In the genomic region with DNA sequence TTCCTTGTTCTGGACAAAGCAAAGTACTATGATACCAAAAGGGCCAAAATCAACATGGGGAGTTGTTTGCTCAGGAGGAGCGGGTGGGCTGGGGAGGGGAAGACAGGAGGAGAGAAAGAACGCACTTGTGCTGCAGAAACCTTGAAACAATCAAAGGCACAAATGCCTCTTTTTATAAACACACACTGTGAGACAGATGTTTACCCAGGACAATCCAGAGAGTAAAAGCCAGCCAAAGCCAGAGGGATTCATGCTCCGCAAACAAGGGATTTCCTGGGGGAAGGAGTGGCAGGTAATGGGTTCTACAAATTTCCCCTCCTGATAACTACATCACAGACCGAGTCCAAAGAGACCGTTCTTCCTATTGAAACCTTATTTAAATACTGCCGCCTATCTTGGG, we compare ENCODE assay signal across 1 cellular context.
A peak's percentile ranks its signal among the peaks of the same experiment; 100 is the strongest.
TF ChIP-seq lines count a peak whose summit lies in the region.

No MANE protein-coding gene starts in this region.

TF ChIP-seq in HepG2, 621 proteins besides CTCF, POLR2A, EP300 and RAD21 (continued from another document):
- TF ChIP-seq ESRRA (CRISPR knock-in tag; IDR thresholded peaks at IDR 0.05; ENCODE audit: low read depth) (no peak), ZNF383 (CRISPR knock-in tag; IDR thresholded peaks at IDR 0.05; ENCODE audit: borderline replicate concordance) (no peak), ZNF333 (CRISPR knock-in tag; IDR thresholded peaks at IDR 0.05; ENCODE audit: borderline replicate concordance) (no peak), ZNF101 (CRISPR knock-in tag; IDR thresholded peaks at IDR 0.05; ENCODE audit: borderline replicate concordance, low read depth) (no peak), ZNF7 (CRISPR knock-in tag; IDR thresholded peaks at IDR 0.05) (no peak), ZNF33A (CRISPR knock-in tag; IDR thresholded peaks at IDR 0.05; ENCODE audit: borderline replicate concordance) (no peak), ZNF772 (CRISPR knock-in tag; IDR thresholded peaks at IDR 0.05) (no peak), ZNF543 (CRISPR knock-in tag; IDR thresholded peaks at IDR 0.05) (no peak), SMAD1 (CRISPR knock-in tag; IDR thresholded peaks at IDR 0.05; ENCODE audit: borderline replicate concordance, low read depth) (no peak), SALL2 (CRISPR knock-in tag; IDR thresholded peaks at IDR 0.05) (no peak), ZNF792 (CRISPR knock-in tag; IDR thresholded peaks at IDR 0.05) (0 out of 2 replicates have a peak, but pooled peaks have one; percentile 61), MED8 (CRISPR knock-in tag; IDR thresholded peaks at IDR 0.05; ENCODE audit: insufficient replicate concordance) (no peak), BCL6 (CRISPR knock-in tag; IDR thresholded peaks at IDR 0.05) (peak; percentile 90), ARHGAP35 (CRISPR knock-in tag; IDR thresholded peaks at IDR 0.05; ENCODE audit: borderline replicate concordance) (no peak), GTF3A (CRISPR knock-in tag; conservative IDR thresholded peaks at IDR 0.05) (no peak), NFE2 (CRISPR knock-in tag; IDR thresholded peaks at IDR 0.05) (no peak), KDM5B (CRISPR knock-in tag; IDR thresholded peaks at IDR 0.05; ENCODE audit: borderline replicate concordance) (no peak), YY1 (IDR thresholded peaks at IDR 0.05; ENCODE audit: insufficient read depth, insufficient replicate concordance, low read depth, low read length) (no peak), MYC (CRISPR knock-in tag; IDR thresholded peaks at IDR 0.05; ENCODE audit: borderline replicate concordance) (no peak), GATA4 (IDR thresholded peaks at IDR 0.05; ENCODE audit: borderline replicate concordance, low read depth) (peak; percentile 79; the same call in 1 of the 2 replicates), MTF1 (CRISPR knock-in tag; IDR thresholded peaks at IDR 0.05) (no peak), SAP130 (CRISPR knock-in tag; IDR thresholded peaks at IDR 0.05; ENCODE audit: low read depth) (peak; percentile 28; the same call in 1 of the 2 replicates), ZSCAN9 (CRISPR knock-in tag; IDR thresholded peaks at IDR 0.05; ENCODE audit: borderline replicate concordance) (no peak), MXI1 (IDR thresholded peaks at IDR 0.05; ENCODE audit: borderline replicate concordance, low read depth, low read length) (no peak), ZNF350 (CRISPR knock-in tag; IDR thresholded peaks at IDR 0.05; ENCODE audit: borderline replicate concordance, low read depth) (no peak), ADNP (CRISPR knock-in tag; IDR thresholded peaks at IDR 0.05) (no peak), ZNF431 (CRISPR knock-in tag; IDR thresholded peaks at IDR 0.05; ENCODE audit: borderline replicate concordance, low read depth) (no peak), ZMYM3 (CRISPR knock-in tag; IDR thresholded peaks at IDR 0.05) (no peak)
- TF ChIP-seq, protein P1, sequence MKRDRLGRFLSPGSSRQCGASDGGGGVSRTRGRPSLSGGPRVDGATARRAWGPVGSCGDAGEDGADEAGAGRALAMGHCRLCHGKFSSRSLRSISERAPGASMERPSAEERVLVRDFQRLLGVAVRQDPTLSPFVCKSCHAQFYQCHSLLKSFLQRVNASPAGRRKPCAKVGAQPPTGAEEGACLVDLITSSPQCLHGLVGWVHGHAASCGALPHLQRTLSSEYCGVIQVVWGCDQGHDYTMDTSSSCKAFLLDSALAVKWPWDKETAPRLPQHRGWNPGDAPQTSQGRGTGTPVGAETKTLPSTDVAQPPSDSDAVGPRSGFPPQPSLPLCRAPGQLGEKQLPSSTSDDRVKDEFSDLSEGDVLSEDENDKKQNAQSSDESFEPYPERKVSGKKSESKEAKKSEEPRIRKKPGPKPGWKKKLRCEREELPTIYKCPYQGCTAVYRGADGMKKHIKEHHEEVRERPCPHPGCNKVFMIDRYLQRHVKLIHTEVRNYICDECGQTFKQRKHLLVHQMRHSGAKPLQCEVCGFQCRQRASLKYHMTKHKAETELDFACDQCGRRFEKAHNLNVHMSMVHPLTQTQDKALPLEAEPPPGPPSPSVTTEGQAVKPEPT (CRISPR knock-in tag; IDR thresholded peaks at IDR 0.05; ENCODE audit: low read depth): no peak
- TF ChIP-seq, protein P2, sequence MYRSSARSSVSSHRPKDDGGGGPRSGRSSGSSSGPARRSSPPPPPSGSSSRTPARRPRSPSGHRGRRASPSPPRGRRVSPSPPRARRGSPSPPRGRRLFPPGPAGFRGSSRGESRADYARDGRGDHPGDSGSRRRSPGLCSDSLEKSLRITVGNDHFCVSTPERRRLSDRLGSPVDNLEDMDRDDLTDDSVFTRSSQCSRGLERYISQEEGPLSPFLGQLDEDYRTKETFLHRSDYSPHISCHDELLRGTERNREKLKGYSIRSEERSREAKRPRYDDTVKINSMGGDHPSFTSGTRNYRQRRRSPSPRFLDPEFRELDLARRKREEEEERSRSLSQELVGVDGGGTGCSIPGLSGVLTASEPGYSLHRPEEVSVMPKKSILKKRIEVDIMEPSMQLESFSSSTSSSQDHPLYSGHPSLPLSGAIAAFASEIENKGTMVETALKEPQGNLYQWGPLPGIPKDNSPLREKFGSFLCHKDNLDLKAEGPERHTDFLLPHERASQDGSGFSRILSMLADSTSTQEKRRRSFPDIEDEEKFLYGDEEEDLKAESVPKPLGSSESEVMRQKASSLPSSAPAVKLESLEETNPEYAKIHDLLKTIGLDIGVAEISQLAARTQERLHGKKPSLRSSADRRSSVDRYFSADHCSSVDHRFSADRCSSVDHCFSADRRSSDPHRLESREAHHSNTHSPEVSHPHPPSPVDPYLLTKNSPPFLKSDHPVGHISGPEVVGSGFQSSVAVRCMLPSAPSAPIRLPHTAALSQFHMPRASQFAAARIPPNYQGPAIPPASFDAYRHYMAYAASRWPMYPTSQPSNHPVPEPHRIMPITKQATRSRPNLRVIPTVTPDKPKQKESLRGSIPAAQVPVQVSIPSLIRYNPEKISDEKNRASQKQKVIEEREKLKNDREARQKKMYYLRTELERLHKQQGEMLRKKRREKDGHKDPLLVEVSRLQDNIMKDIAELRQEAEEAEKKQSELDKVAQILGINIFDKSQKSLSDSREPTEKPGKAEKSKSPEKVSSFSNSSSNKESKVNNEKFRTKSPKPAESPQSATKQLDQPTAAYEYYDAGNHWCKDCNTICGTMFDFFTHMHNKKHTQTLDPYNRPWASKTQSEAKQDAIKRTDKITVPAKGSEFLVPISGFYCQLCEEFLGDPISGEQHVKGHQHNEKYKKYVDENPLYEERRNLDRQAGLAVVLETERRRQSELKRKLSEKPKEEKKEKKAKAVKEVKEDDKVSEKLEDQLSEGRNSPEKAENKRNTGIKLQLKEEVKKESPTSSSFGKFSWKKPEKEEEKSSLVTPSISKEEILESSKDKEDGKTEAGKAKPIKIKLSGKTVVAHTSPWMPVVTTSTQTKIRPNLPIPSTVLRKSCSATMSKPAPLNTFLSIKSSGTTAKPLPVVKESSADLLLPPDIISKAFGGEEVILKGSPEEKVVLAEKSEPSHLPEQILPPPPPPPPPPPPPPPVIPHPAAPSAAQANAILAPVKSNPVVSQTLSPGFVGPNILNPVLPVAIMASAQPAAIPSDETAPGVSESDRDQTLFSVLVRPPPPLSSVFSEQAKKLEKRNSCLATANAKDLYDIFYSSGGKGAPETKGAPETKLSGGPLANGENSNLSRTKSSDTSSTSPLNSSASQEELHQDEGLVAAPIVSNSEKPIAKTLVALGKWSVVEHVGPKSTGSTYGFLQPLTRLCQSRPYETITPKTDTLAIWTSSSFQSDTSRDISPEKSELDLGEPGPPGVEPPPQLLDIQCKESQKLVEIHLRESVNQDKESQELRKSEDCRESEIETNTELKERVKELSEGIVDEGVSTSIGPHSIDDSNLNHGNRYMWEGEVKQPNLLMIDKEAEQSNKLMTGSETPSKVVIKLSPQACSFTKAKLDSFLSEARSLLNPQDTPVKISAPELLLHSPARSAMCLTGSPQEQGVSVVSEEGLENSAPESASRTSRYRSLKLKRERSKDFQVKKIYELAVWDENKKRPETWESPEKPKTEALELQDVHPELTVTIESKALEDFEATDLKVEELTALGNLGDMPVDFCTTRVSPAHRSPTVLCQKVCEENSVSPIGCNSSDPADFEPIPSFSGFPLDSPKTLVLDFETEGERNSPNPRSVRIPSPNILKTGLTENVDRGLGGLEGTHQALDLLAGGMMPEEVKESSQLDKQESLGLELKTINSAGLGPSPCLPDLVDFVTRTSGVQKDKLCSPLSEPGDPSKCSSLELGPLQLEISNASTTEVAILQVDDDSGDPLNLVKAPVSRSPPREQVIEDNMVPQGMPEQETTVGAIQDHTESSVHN (CRISPR knock-in tag; IDR thresholded peaks at IDR 0.05): no peak
- TF ChIP-seq, protein P3, sequence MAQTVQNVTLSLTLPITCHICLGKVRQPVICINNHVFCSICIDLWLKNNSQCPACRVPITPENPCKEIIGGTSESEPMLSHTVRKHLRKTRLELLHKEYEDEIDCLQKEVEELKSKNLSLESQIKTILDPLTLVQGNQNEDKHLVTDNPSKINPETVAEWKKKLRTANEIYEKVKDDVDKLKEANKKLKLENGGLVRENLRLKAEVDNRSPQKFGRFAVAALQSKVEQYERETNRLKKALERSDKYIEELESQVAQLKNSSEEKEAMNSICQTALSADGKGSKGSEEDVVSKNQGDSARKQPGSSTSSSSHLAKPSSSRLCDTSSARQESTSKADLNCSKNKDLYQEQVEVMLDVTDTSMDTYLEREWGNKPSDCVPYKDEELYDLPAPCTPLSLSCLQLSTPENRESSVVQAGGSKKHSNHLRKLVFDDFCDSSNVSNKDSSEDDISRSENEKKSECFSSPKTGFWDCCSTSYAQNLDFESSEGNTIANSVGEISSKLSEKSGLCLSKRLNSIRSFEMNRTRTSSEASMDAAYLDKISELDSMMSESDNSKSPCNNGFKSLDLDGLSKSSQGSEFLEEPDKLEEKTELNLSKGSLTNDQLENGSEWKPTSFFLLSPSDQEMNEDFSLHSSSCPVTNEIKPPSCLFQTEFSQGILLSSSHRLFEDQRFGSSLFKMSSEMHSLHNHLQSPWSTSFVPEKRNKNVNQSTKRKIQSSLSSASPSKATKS (CRISPR knock-in tag; IDR thresholded peaks at IDR 0.05): no peak
- TF ChIP-seq, protein P4, sequence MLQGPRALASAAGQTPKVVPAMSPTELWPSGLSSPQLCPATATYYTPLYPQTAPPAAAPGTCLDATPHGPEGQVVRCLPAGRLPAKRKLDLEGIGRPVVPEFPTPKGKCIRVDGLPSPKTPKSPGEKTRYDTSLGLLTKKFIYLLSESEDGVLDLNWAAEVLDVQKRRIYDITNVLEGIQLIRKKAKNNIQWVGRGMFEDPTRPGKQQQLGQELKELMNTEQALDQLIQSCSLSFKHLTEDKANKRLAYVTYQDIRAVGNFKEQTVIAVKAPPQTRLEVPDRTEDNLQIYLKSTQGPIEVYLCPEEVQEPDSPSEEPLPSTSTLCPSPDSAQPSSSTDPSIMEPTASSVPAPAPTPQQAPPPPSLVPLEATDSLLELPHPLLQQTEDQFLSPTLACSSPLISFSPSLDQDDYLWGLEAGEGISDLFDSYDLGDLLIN (CRISPR knock-in tag; IDR thresholded peaks at IDR 0.05; ENCODE audit: borderline replicate concordance): no peak
- TF ChIP-seq, protein P5, sequence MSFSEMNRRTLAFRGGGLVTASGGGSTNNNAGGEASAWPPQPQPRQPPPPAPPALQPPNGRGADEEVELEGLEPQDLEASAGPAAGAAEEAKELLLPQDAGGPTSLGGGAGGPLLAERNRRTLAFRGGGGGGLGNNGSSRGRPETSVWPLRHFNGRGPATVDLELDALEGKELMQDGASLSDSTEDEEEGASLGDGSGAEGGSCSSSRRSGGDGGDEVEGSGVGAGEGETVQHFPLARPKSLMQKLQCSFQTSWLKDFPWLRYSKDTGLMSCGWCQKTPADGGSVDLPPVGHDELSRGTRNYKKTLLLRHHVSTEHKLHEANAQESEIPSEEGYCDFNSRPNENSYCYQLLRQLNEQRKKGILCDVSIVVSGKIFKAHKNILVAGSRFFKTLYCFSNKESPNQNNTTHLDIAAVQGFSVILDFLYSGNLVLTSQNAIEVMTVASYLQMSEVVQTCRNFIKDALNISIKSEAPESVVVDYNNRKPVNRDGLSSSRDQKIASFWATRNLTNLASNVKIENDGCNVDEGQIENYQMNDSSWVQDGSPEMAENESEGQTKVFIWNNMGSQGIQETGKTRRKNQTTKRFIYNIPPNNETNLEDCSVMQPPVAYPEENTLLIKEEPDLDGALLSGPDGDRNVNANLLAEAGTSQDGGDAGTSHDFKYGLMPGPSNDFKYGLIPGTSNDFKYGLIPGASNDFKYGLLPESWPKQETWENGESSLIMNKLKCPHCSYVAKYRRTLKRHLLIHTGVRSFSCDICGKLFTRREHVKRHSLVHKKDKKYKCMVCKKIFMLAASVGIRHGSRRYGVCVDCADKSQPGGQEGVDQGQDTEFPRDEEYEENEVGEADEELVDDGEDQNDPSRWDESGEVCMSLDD (CRISPR knock-in tag; IDR thresholded peaks at IDR 0.05; ENCODE audit: borderline replicate concordance): no peak
- TF ChIP-seq, protein P6, sequence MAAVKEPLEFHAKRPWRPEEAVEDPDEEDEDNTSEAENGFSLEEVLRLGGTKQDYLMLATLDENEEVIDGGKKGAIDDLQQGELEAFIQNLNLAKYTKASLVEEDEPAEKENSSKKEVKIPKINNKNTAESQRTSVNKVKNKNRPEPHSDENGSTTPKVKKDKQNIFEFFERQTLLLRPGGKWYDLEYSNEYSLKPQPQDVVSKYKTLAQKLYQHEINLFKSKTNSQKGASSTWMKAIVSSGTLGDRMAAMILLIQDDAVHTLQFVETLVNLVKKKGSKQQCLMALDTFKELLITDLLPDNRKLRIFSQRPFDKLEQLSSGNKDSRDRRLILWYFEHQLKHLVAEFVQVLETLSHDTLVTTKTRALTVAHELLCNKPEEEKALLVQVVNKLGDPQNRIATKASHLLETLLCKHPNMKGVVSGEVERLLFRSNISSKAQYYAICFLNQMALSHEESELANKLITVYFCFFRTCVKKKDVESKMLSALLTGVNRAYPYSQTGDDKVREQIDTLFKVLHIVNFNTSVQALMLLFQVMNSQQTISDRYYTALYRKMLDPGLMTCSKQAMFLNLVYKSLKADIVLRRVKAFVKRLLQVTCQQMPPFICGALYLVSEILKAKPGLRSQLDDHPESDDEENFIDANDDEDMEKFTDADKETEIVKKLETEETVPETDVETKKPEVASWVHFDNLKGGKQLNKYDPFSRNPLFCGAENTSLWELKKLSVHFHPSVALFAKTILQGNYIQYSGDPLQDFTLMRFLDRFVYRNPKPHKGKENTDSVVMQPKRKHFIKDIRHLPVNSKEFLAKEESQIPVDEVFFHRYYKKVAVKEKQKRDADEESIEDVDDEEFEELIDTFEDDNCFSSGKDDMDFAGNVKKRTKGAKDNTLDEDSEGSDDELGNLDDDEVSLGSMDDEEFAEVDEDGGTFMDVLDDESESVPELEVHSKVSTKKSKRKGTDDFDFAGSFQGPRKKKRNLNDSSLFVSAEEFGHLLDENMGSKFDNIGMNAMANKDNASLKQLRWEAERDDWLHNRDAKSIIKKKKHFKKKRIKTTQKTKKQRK (IDR thresholded peaks at IDR 0.05; ENCODE audit: low read length): no peak
